14 cellular contexts compared by ENCODE assay signal in genomic region chr20:57695012-57695411, GRCh38. TPM values are rescaled to one million over a fixed set of nuclear protein-coding genes. Genes with fewer than 3 reads are reported as not detected.
DNase-seq lines count a peak whose midpoint lies in the region; ATAC-seq, FAIRE-seq and TF ChIP-seq lines count a peak whose summit lies in the region.
"Had no signal": no experiment of that assay in that cellular context is flagged by ENCODE, and none has a peak within 500 bp of the region (broad histone marks: within the 10 kb centered on the region; RNA-seq: fewer than 3 reads in every experiment).

No MANE protein-coding gene starts in this region.

- H3K4me2 ChIP-seq in astrocyte (ENCODE audit: low read length): peak overlapping the region; percentile 24

- TF ChIP-seq CTCF in astrocyte (IDR thresholded peaks at IDR 0.05; ENCODE audit: insufficient read depth, low read depth, low read length) (no peak), vagina (IDR thresholded peaks at IDR 0.05) (no peak)

- intact Hi-C loops in vagina (cut with DNase I) (no loop called here), posterior cingulate gyrus (cut with DNase I) (no loop called here)

- ATAC-seq in activated T-cell treated with anti-CD3 and anti-CD28 coated beads, Interleukin-2, amount 50 U/mL, for 4 hours: no peak
- ATAC-seq in activated T-cell treated with anti-CD3 and anti-CD28 coated beads, Interleukin-2, amount 50 U/mL, for 72 hours (replicated peaks in 1 of 2): no peak
- peak; percentile 43 for ATAC-seq in left lobe of liver

- no peak for TF ChIP-seq POLR2A in vagina (IDR thresholded peaks at IDR 0.05)

- peak overlapping the region; percentile 44 for H3K9ac ChIP-seq in astrocyte (ENCODE audit: low read length)

- no peak overlapping the region for H2AFZ ChIP-seq in astrocyte (ENCODE audit: low read depth, low read length)

- H4K20me1 ChIP-seq in astrocyte (ENCODE audit: insufficient read depth, low read length): peaks cover 91% of the 10 kb centered on the region

- H3K4me3 ChIP-seq in astrocyte (ENCODE audit: insufficient read depth, low read depth, low read length) (no peak overlapping the region), vagina (no peak overlapping the region)
- H3K4me3 ChIP-seq: heart left ventricle had no signal

- peak overlapping the region; percentile 95 for H3K27ac ChIP-seq in astrocyte (ENCODE audit: low read depth, low read length)
- H3K27ac ChIP-seq in vagina: peak overlapping the region; percentile 38
- H3K27ac ChIP-seq: heart left ventricle had no signal

- no peak for FAIRE-seq in astrocyte (lab: Jason Lieb, UNC)

- H3K27me3 Mint-ChIP-seq in activated T-cell treated with anti-CD3 and anti-CD28 coated beads, Interleukin-2, amount 50 U/mL, for 4 hours (ENCODE audit: low read depth): no peaks in the 10 kb centered on the region
- H3K27me3 Mint-ChIP-seq in activated T-cell treated with anti-CD3 and anti-CD28 coated beads, Interleukin-2, amount 50 U/mL, for 72 hours (ENCODE audit: low read depth): peaks cover 5% of the 10 kb centered on the region
- H3K27me3 Mint-ChIP-seq in astrocyte (ENCODE audit: low read depth, unreplicated experiment): no peaks in the 10 kb centered on the region

- no peaks in the 10 kb centered on the region for H3K27me3 ChIP-seq in astrocyte (ENCODE audit: insufficient read depth, low read length)
- no peaks in the 10 kb centered on the region for H3K27me3 ChIP-seq in vagina
- H3K27me3 ChIP-seq: heart left ventricle had no signal

- H3K9me3 ChIP-seq in astrocyte (ENCODE audit: insufficient read depth, low read depth, low read length): no peaks in the 10 kb centered on the region
- H3K9me3 ChIP-seq in vagina: no peaks in the 10 kb centered on the region
- H3K9me3 ChIP-seq: heart left ventricle had no signal

- H3K4me1 Mint-ChIP-seq in activated T-cell treated with anti-CD3 and anti-CD28 coated beads, Interleukin-2, amount 50 U/mL, for 4 hours (ENCODE audit: low read depth): peaks cover 39% of the 10 kb centered on the region
- peaks cover 31% of the 10 kb centered on the region for H3K4me1 Mint-ChIP-seq in activated T-cell treated with anti-CD3 and anti-CD28 coated beads, Interleukin-2, amount 50 U/mL, for 72 hours (ENCODE audit: low read depth)
- peaks cover 79% of the 10 kb centered on the region for H3K4me1 Mint-ChIP-seq in astrocyte (ENCODE audit: low read depth, unreplicated experiment)

- H3K36me3 Mint-ChIP-seq in activated T-cell treated with anti-CD3 and anti-CD28 coated beads, Interleukin-2, amount 50 U/mL, for 4 hours (ENCODE audit: insufficient read depth): no peaks in the 10 kb centered on the region
- H3K36me3 Mint-ChIP-seq in activated T-cell treated with anti-CD3 and anti-CD28 coated beads, Interleukin-2, amount 50 U/mL, for 72 hours (ENCODE audit: insufficient read depth in 2 of 2): no peaks in the 10 kb centered on the region
- H3K36me3 Mint-ChIP-seq in astrocyte (ENCODE audit: low read depth, unreplicated experiment): no peaks in the 10 kb centered on the region

- peaks cover 92% of the 10 kb centered on the region for H3K4me1 ChIP-seq in astrocyte (ENCODE audit: insufficient read depth, low read length)
- peaks cover 97% of the 10 kb centered on the region for H3K4me1 ChIP-seq in vagina

- H3K27ac Mint-ChIP-seq in activated T-cell treated with anti-CD3 and anti-CD28 coated beads, Interleukin-2, amount 50 U/mL, for 72 hours: no peak overlapping the region
- H3K27ac Mint-ChIP-seq in astrocyte (ENCODE audit: unreplicated experiment): peak overlapping the region; percentile 92

- no peak overlapping the region for H3K4me3 Mint-ChIP-seq in activated T-cell treated with anti-CD3 and anti-CD28 coated beads, Interleukin-2, amount 50 U/mL, for 4 hours
- no peak overlapping the region for H3K4me3 Mint-ChIP-seq in activated T-cell treated with anti-CD3 and anti-CD28 coated beads, Interleukin-2, amount 50 U/mL, for 72 hours
- H3K4me3 Mint-ChIP-seq in astrocyte (ENCODE audit: unreplicated experiment): peak overlapping the region; percentile 54

- H3K36me3 ChIP-seq in astrocyte (ENCODE audit: insufficient read depth, low read length): peaks cover 3% of the 10 kb centered on the region
- no peaks in the 10 kb centered on the region for H3K36me3 ChIP-seq in vagina
- H3K36me3 ChIP-seq: heart left ventricle had no signal

- peak; percentile 18 for DNase-seq in activated T-cell treated with anti-CD3 and anti-CD28 coated beads, Interleukin-2, amount 50 U/mL, for 4 hours
- no peak for DNase-seq in activated T-cell treated with anti-CD3 and anti-CD28 coated beads, Interleukin-2, amount 50 U/mL, for 72 hours
- DNase-seq in astrocyte (ENCODE audit: low read depth): peak; percentile 68
- no peak for DNase-seq in left lobe of liver (ENCODE audit: low spot score)
- DNase-seq in vagina (ENCODE audit: extremely low spot score in 2 of 2): no peak
- no peak for DNase-seq in posterior cingulate gyrus
- no peak for DNase-seq in activated CD4-positive, alpha-beta T cell treated with anti-CD3 and anti-CD28 coated beads, Interleukin-2, amount 50 U/mL, for 1 hour
- DNase-seq in T-helper 9 cell: no peak
- DNase-seq: activated CD4-positive, alpha-beta T cell treated with anti-CD3 and anti-CD28 coated beads, Interleukin-2, amount 50 U/mL, for 48 hours; activated naive CD4-positive, alpha-beta T cell; heart left ventricle; NCI-H1694 treated with DMSO at 0.1 percent for 48 hours; NCI-H524; T1000 had no signal

- H3K9me3 Mint-ChIP-seq in activated T-cell treated with anti-CD3 and anti-CD28 coated beads, Interleukin-2, amount 50 U/mL, for 4 hours: no peaks in the 10 kb centered on the region
- H3K9me3 Mint-ChIP-seq in activated T-cell treated with anti-CD3 and anti-CD28 coated beads, Interleukin-2, amount 50 U/mL, for 72 hours: no peaks in the 10 kb centered on the region
- H3K9me3 Mint-ChIP-seq in astrocyte (ENCODE audit: unreplicated experiment): no peaks in the 10 kb centered on the region

- peaks cover 94% of the 10 kb centered on the region for H3K79me2 ChIP-seq in astrocyte (ENCODE audit: insufficient read depth, low read length)

RNA-seq across cellular contexts. Expression of gene PMEPA1, which starts 14.8 kb away (rescaled TPM):
- 1 to 10 TPM; 4.3 to 7.4 (median 5.6) TPM for total RNA-seq in activated T-cell treated with anti-CD3 and anti-CD28 coated beads, Interleukin-2, amount 50 U/mL, for 4 hours
- 1 to 10 TPM; 4.3 to 4.6 TPM for total RNA-seq in activated T-cell treated with anti-CD3 and anti-CD28 coated beads, Interleukin-2, amount 50 U/mL, for 72 hours
- total RNA-seq in astrocyte: 49.4 and 65.1 TPM in 2 replicates
- 5.2 TPM for total RNA-seq in left lobe of liver
- total RNA-seq in vagina: 11.3 TPM

Comparison
In these comparisons a context has a peak if more than half of its experiments do, and no peak if none do; other contexts are left out.
1. DNase-seq: peak in activated T-cell treated with anti-CD3 and anti-CD28 coated beads, Interleukin-2, amount 50 U/mL, for 4 hours (single experiment) and astrocyte (single experiment); none in activated T-cell treated with anti-CD3 and anti-CD28 coated beads, Interleukin-2, amount 50 U/mL, for 72 hours (0 of 2), left lobe of liver (single experiment), vagina (0 of 2), posterior cingulate gyrus (0 of 10), activated CD4-positive, alpha-beta T cell treated with anti-CD3 and anti-CD28 coated beads, Interleukin-2, amount 50 U/mL, for 1 hour (single experiment) and T-helper 9 cell (single experiment).